In genomic region chr5:143161893-143162520, GRCh38 we compare ENCODE assay signal across 11 cellular contexts.
DNase-seq lines count a peak whose midpoint lies in the region; ATAC-seq and TF ChIP-seq lines count a peak whose summit lies in the region.
"Had no signal": no experiment of that assay in that cellular context is flagged by ENCODE, and none has a peak within 500 bp of the region (broad histone marks: within the 10 kb centered on the region; RNA-seq: fewer than 3 reads in every experiment).

No MANE protein-coding gene starts in this region.

- no peaks in the 10 kb centered on the region for H3K9me3 Mint-ChIP-seq in MCF 10A (ENCODE audit: unreplicated experiment)
- no peaks in the 10 kb centered on the region for H3K9me3 Mint-ChIP-seq in activated T-helper 17 cell treated with anti-CD3 and anti-CD28 coated beads, Interleukin-2, amount 50 U/mL, for 72 hours

- H3K27me3 ChIP-seq in breast epithelium (no peaks in the 10 kb centered on the region), right atrium auricular region (no peaks in the 10 kb centered on the region), transverse colon (no peaks in the 10 kb centered on the region)
- H3K27me3 ChIP-seq: right lobe of liver, thyroid gland had no signal

- POLR2A ChIA-PET in MCF 10A (lab: Yijun Ruan, JAX) = interaction anchor here (0.6 to 2.8 kb wide), 14 partner anchors 9 to 243 kb away, joined by 3 to 27 read pairs (median 5); no protein-coding TSS in a partner anchor

- no peaks in the 10 kb centered on the region for H3K27me3 Mint-ChIP-seq in MCF 10A (ENCODE audit: insufficient read depth, unreplicated experiment)
- no peaks in the 10 kb centered on the region for H3K27me3 Mint-ChIP-seq in activated T-helper 17 cell treated with anti-CD3 and anti-CD28 coated beads, Interleukin-2, amount 50 U/mL, for 72 hours

- no peak overlapping the region for H3K4me3 ChIP-seq in breast epithelium
- no peak overlapping the region for H3K4me3 ChIP-seq in right atrium auricular region
- H3K4me3 ChIP-seq in transverse colon = no peak overlapping the region
- H3K4me3 ChIP-seq: right lobe of liver, thyroid gland had no signal

- in situ Hi-C loops in transverse colon (cut with MboI; ENCODE audit: low pct_ligation_motif_present in 1 of 4, low pct_unique_long_range_greater_than_20kb in 1 of 4, low sequenced_read_pairs in 3 of 4) = no loop called here

- peak overlapping the region; percentile 25 for H3K27ac Mint-ChIP-seq in MCF 10A (ENCODE audit: low read depth, unreplicated experiment)
- H3K27ac Mint-ChIP-seq in activated T-helper 17 cell treated with anti-CD3 and anti-CD28 coated beads, Interleukin-2, amount 50 U/mL, for 72 hours = no peak overlapping the region

- peaks cover 38% of the 10 kb centered on the region for H3K4me1 Mint-ChIP-seq in MCF 10A (ENCODE audit: insufficient read depth, unreplicated experiment)
- no peaks in the 10 kb centered on the region for H3K4me1 Mint-ChIP-seq in activated T-helper 17 cell treated with anti-CD3 and anti-CD28 coated beads, Interleukin-2, amount 50 U/mL, for 72 hours

- H3K9me3 ChIP-seq in breast epithelium (no peaks in the 10 kb centered on the region), right atrium auricular region (no peaks in the 10 kb centered on the region), transverse colon (no peaks in the 10 kb centered on the region)
- H3K9me3 ChIP-seq: right lobe of liver, thyroid gland had no signal

- TF ChIP-seq CTCF in MCF 10A (IDR thresholded peaks at IDR 0.05; ENCODE audit: unreplicated experiment) (no peak), breast epithelium (IDR thresholded peaks at IDR 0.05) (no peak), right atrium auricular region (IDR thresholded peaks at IDR 0.05) (no peak), transverse colon (IDR thresholded peaks at IDR 0.05) (no peak)

- CTCF ChIA-PET in MCF 10A (lab: Yijun Ruan, JAX) = interaction anchor here (0.9 to 1.7 kb wide), 4 partner anchors 9 to 241 kb away, joined by 3 to 6 read pairs (median 4); partner anchors contain the start of gene NR3C1

- no peak for TF ChIP-seq POLR2A in breast epithelium (IDR thresholded peaks at IDR 0.05)
- TF ChIP-seq POLR2A in transverse colon (IDR thresholded peaks at IDR 0.05) = no peak

- 88 to 90% methylated on average over 2 to 5 of the region's 5 CpGs for WGBS in transverse colon (ENCODE audit: low coverage in 1 of 2), 2 donors

- no peaks in the 10 kb centered on the region for H3K36me3 ChIP-seq in breast epithelium
- H3K36me3 ChIP-seq in right atrium auricular region = no peaks in the 10 kb centered on the region
- no peaks in the 10 kb centered on the region for H3K36me3 ChIP-seq in transverse colon
- H3K36me3 ChIP-seq: right lobe of liver, thyroid gland had no signal

- ATAC-seq in GM21381 (IDR thresholded peaks at IDR 0.05; ENCODE audit: unreplicated experiment) = no peak
- no peak for ATAC-seq in activated T-helper 17 cell treated with anti-CD3 and anti-CD28 coated beads, Interleukin-2, amount 50 U/mL, for 72 hours (replicated peaks)

- TSS peak; percentile 8 for BruUV-seq in MCF 10A (replicated peaks; lab: Mats Ljungman, UMichigan)

- intact Hi-C loops in MCF 10A (cut with micrococcal nuclease) = loop anchor here (5.0 to 10.0 kb wide), 3 partner anchors 100 to 523 kb away; partner anchors contain the start of gene NR3C1
- intact Hi-C loops in breast epithelium (cut with DNase I; ENCODE audit: low total_unique reads) = loop anchor here (5.0 kb wide), 1 partner anchor 805 kb away; no protein-coding TSS in a partner anchor
- intact Hi-C loops in transverse colon (cut with DNase I; ENCODE audit: low total_unique reads) = no loop called here

- DNase-seq in MCF 10A (ENCODE audit: unreplicated experiment) (peak; percentile 96), breast epithelium (ENCODE audit: low spot score in 2 of 2) (no peak), SIG-M5 (lab: John Stamatoyannopoulos, UW) (peak; percentile 29), right atrium auricular region (ENCODE audit: low spot score) (peak; percentile 82), transverse colon (peak; percentile 26), T-helper 1 cell (no peak)
- DNase-seq: activated CD8-positive, alpha-beta memory T cell treated with anti-CD3 and anti-CD28 coated beads, Interleukin-2, amount 50 U/mL, for 48 hours; right lobe of liver; thyroid gland had no signal

- H3K4me1 ChIP-seq in breast epithelium = no peaks in the 10 kb centered on the region
- H3K4me1 ChIP-seq in right atrium auricular region = no peaks in the 10 kb centered on the region
- H3K4me1 ChIP-seq in transverse colon = peaks cover 0 to 10% (median 6%) of the 10 kb centered on the region in 4 donors
- H3K4me1 ChIP-seq: thyroid gland had no signal

- H3K4me3 Mint-ChIP-seq in MCF 10A (ENCODE audit: unreplicated experiment) = no peak overlapping the region
- H3K4me3 Mint-ChIP-seq in activated T-helper 17 cell treated with anti-CD3 and anti-CD28 coated beads, Interleukin-2, amount 50 U/mL, for 72 hours = no peak overlapping the region

- H3K27ac ChIP-seq in breast epithelium = no peak overlapping the region
- H3K27ac ChIP-seq in right atrium auricular region = no peak overlapping the region
- peak overlapping the region in 1 of 4 donors; percentile 5 for H3K27ac ChIP-seq in transverse colon
- H3K27ac ChIP-seq: right lobe of liver, thyroid gland had no signal

- H3K36me3 Mint-ChIP-seq in MCF 10A (ENCODE audit: insufficient read depth, unreplicated experiment) = no peaks in the 10 kb centered on the region
- H3K36me3 Mint-ChIP-seq in activated T-helper 17 cell treated with anti-CD3 and anti-CD28 coated beads, Interleukin-2, amount 50 U/mL, for 72 hours (ENCODE audit: low read depth) = no peaks in the 10 kb centered on the region

- TF ChIP-seq EP300 in transverse colon (IDR thresholded peaks at IDR 0.05; ENCODE audit: low read depth) = no peak

Comparison
In these comparisons a context has a peak if more than half of its experiments do, and no peak if none do; other contexts are left out.
1. DNase-seq: peak in MCF 10A (single experiment), SIG-M5 (single experiment), right atrium auricular region (single experiment) and transverse colon (single experiment); none in breast epithelium (0 of 2) and T-helper 1 cell (0 of 5).